In the genomic region with DNA sequence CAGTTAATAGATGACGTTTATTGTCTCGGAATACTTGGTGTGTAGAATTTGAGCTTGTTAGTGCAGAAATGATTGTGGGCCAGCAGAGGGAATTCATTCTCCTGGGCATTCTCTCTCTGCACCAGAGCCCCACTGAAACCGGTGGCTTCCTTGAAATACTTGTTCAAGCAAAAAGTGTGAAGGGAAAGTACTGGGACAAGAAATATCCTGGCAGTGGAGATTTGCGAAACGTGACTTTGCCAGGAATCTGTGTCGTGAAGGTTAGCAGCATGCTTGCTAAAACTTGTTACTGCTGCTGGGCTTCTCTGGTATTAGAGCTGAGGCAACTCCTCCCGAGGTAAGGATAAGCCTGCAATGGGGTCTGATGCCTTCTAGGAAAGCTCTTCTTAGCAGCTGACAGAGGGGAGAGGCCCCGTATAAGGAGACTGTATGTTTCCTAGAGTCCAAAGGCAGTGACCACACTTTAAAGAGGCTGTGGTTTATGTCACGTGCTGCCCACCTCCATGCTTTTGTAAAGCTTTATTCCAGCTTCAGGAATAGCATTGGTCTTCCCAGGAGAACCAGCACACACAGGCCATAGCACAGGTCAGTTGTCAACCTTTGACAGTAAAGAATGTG, we compare ENCODE assay signal across 8 cellular contexts. TPM values are rescaled to one million over a fixed set of nuclear protein-coding genes. Genes with fewer than 3 reads are reported as not detected.
DNase-seq lines count a peak whose midpoint lies in the region; TF ChIP-seq lines count a peak whose summit lies in the region.

No MANE protein-coding gene starts in this region.

- 25 to 42% (median 32%) methylated on average over 9 of the region's 9 CpGs for WGBS in ovary, 3 donors

- H3K4me3 Mint-ChIP-seq in Calu3 (ENCODE audit: low read depth, unreplicated experiment): peak overlapping the region; percentile 95

- no peaks in the 10 kb centered on the region for H3K27me3 Mint-ChIP-seq in Calu3 (ENCODE audit: unreplicated experiment)

- TF ChIP-seq CTCF in Calu3 (IDR thresholded peaks at IDR 0.05; ENCODE audit: unreplicated experiment): no peak
- peak in 3 of 6 experiments; percentile 34 to 40 (median 37) for TF ChIP-seq CTCF in Peyer's patch (IDR thresholded peaks at IDR 0.05)
- peak in 1 of 2 donors; percentile 28 for TF ChIP-seq CTCF in fibroblast of lung (conservative IDR thresholded peaks at IDR 0.05 in 1 of 2, IDR thresholded peaks at IDR 0.05 in 1 of 2; ENCODE audit: low read depth in 1 of 2, low read length in 2 of 2)
- no peak for TF ChIP-seq CTCF in ovary (IDR thresholded peaks at IDR 0.05)

- intact Hi-C loops in Calu3 (cut with micrococcal nuclease; ENCODE audit: unreplicated experiment) (loop anchor here (1.0 kb wide), 2 partner anchors 12 to 32 kb away; no protein-coding TSS in a partner anchor), ovary (cut with DNase I) (no loop called here)

- H3K79me2 ChIP-seq in fibroblast of lung (ENCODE audit: control insufficient read depth, insufficient read depth, low read length): peaks cover 10% of the 10 kb centered on the region

- H3K4me1 ChIP-seq in Peyer's patch (peaks cover 2 to 27% (median 9%) of the 10 kb centered on the region in 4 donors), fibroblast of lung (ENCODE audit: control insufficient read depth, extremely low read depth, insufficient read depth, low read length) (peaks cover 4% of the 10 kb centered on the region), ovary (ENCODE audit: insufficient read depth) (peaks cover 4% of the 10 kb centered on the region)

- H3K4me1 Mint-ChIP-seq in Calu3 (ENCODE audit: low read depth, unreplicated experiment): peaks cover 45% of the 10 kb centered on the region

- peaks cover 60% of the 10 kb centered on the region for H3K36me3 Mint-ChIP-seq in Calu3 (ENCODE audit: insufficient read depth, unreplicated experiment)

- H3K9me3 ChIP-seq in Peyer's patch: no peaks in the 10 kb centered on the region
- H3K9me3 ChIP-seq in fibroblast of lung (ENCODE audit: control insufficient read depth, insufficient read depth, low read depth, low read length): no peaks in the 10 kb centered on the region
- H3K9me3 ChIP-seq in ovary: no peaks in the 10 kb centered on the region

- no peaks in the 10 kb centered on the region for H3K9me3 Mint-ChIP-seq in Calu3 (ENCODE audit: low read depth, unreplicated experiment)

- H3K4me3 ChIP-seq in Peyer's patch: peak overlapping the region in 3 of 4 donors; percentile 72 to 95 (median 90)
- H3K4me3 ChIP-seq in fibroblast of lung (replicated peaks in 1 of 4; ENCODE audit: control extremely low read depth in 1 of 4, insufficient read depth in 1 of 4, low read depth in 3 of 4, low read length in 4 of 4): peak overlapping the region; percentile 41 to 77 (median 58)
- H3K4me3 ChIP-seq in ovary: peak overlapping the region; percentile 84

- TF ChIP-seq POLR2A in Peyer's patch (IDR thresholded peaks at IDR 0.05): peak in 1 of 2 donors; percentile 35
- no peak for TF ChIP-seq POLR2A in ovary (IDR thresholded peaks at IDR 0.05)

- H3K27ac ChIP-seq in Peyer's patch (peak overlapping the region in 3 of 4 donors; percentile 91 to 99 (median 99)), fibroblast of lung (ENCODE audit: insufficient read depth, low read length) (no peak overlapping the region), ovary (no peak overlapping the region)

- no peak for TF ChIP-seq EP300 in ovary (IDR thresholded peaks at IDR 0.05)

- no peak overlapping the region for H2AFZ ChIP-seq in fibroblast of lung (ENCODE audit: low read length)

- H3K27me3 ChIP-seq in Peyer's patch: no peaks in the 10 kb centered on the region
- no peaks in the 10 kb centered on the region for H3K27me3 ChIP-seq in fibroblast of lung (ENCODE audit: control insufficient read depth, insufficient read depth, low read length)
- H3K27me3 ChIP-seq in ovary: no peaks in the 10 kb centered on the region

- no peaks in the 10 kb centered on the region for H3K36me3 ChIP-seq in Peyer's patch
- no peaks in the 10 kb centered on the region for H3K36me3 ChIP-seq in fibroblast of lung (ENCODE audit: control insufficient read depth, insufficient read depth, low read length)
- no peaks in the 10 kb centered on the region for H3K36me3 ChIP-seq in ovary

- H3K4me2 ChIP-seq in fibroblast of lung (ENCODE audit: extremely low read depth, insufficient read depth, low read length): peak overlapping the region; percentile 87

- no peak overlapping the region for H3K9ac ChIP-seq in fibroblast of lung (ENCODE audit: insufficient read depth, low read length)

- BruUV-seq in Calu3 (replicated peaks; lab: Mats Ljungman, UMichigan): no TSS peak

- DNase-seq in Calu3: peak; percentile 17
- DNase-seq in Peyer's patch: no peak
- DNase-seq in fibroblast of lung (ENCODE audit: low read depth in 2 of 2): peak; percentile 20 to 42
- DNase-seq in ovary: no peak
- no peak for DNase-seq in mucosa of gallbladder (ENCODE audit: low spot score)
- DNase-seq in ureter (ENCODE audit: low spot score): no peak
- DNase-seq in SKM-1 (lab: John Stamatoyannopoulos, UW; ENCODE audit: unreplicated experiment): no peak
- no peak for DNase-seq in OCI-M1 (lab: John Stamatoyannopoulos, UW)

- CTCF ChIA-PET in Calu3 (lab: Charles Lee): interaction anchor here (0.6 to 5.8 kb wide), 6 partner anchors 11 to 198 kb away, joined by 3 to 106 read pairs (median 7); no protein-coding TSS in a partner anchor

- H3K27ac Mint-ChIP-seq in Calu3 (ENCODE audit: unreplicated experiment): peak overlapping the region; percentile 50

- no peaks in the 10 kb centered on the region for H4K20me1 ChIP-seq in fibroblast of lung (ENCODE audit: control insufficient read depth, extremely low read depth, insufficient read depth, low read length)

RNA-seq across cellular contexts. Expression of a gene that starts 2.1 kb away (rescaled TPM):
- total RNA-seq in Calu3 (2022) (242 and 270 TPM in 2 replicates), Peyer's patch (100 to 1,000 TPM; 201 to 357 (median 225) TPM), fibroblast of lung (2.6 and 19.8 TPM in 2 replicates), ovary (10 to 100 TPM in 5 of 7 donors, 1 to 10 TPM in 2; 8.4 to 39.6 (median 19.0) TPM), mucosa of gallbladder (71.4 TPM), ureter (109 TPM)
- polyA plus RNA-seq in fibroblast of lung (6.4 and 14.9 TPM in 2 replicates), ovary (10 to 100 TPM; 16.5 to 51.6 TPM)
- polyA plus RNA-seq in fibroblast of lung (2012): 13.9 and 25.3 TPM in 2 replicates
- polyA minus RNA-seq in fibroblast of lung (ENCODE audit: low replicate concordance): 2.5 and 13.6 TPM in 2 replicates

Comparison
In these comparisons a context has a peak if more than half of its experiments do, and no peak if none do; other contexts are left out.
1. DNase-seq: peak in Calu3 (single experiment) and fibroblast of lung (2 of 2); none in Peyer's patch (0 of 3), ovary (0 of 5), mucosa of gallbladder (single experiment), ureter (single experiment), SKM-1 (single experiment) and OCI-M1 (single experiment).
2. H3K27ac ChIP-seq: peak in Peyer's patch (3 of 4); none in fibroblast of lung (single experiment) and ovary (0 of 2).
3. Peak in every context shown above with its lines, with median percentiles within 50 percentile points of each other: H3K4me3 ChIP-seq.